ENCODE assay signal across 20 cellular contexts in the genomic region with DNA sequence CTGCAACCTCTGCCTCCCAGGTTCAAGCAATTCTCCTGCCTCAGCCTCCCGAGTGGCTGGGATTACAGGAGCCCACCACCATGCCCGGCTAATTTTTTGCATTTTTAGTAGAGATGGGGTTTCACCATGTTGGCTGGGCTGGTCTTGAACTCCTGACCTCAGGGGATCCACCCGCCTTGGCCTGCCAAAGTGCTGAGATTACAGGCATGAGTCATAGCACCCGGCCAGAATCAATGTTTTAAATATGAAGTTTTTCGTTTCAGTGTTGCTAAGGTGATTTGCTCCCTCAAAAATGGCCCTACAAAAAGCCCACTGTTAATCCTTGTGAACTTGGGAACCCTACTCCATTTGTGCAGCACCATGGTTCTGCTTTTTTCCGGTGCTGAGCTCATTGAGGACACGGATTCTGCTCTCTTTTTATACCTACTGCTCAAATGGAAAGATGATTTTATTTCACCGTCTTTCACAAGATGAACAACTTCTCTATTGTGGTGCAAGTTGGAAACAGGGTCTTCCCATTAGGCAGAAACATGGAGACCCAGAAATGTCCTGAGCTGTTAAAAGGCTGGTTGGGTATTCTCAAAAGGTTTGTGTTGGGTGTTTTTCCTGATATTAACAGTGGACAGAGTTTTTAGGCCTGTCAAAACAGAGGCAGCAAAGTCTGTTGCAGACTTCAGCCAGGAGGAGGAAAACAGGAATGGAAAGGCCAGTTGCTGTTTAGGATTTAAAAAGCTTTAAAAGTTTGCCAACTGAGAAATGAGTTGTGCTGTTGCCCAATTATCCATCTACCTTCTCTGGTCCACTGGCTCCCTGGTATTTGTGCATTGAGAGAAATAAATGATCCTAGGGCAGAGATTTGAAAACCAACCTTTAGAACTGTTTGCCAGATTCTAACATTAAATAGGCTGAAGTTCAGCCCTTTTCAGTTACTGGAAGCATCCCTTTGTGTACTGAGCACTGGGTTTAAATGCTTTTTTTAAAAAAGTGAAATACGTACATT.
DNase-seq lines count a peak whose midpoint lies in the region; ATAC-seq and TF ChIP-seq lines count a peak whose summit lies in the region.
"Had no signal": no experiment of that assay in that cellular context is flagged by ENCODE, and none has a peak within 500 bp of the region (broad histone marks: within the 10 kb centered on the region; RNA-seq: fewer than 3 reads in every experiment).

No MANE protein-coding gene starts in this region.

- WGBS in prostate gland, result 52% methylated on average over 9 of the region's 9 CpGs

- no peak overlapping the region for H3K27ac ChIP-seq in left lung
- no peak overlapping the region for H3K27ac ChIP-seq in prostate gland
- H3K27ac ChIP-seq: colonic mucosa, hepatocyte, parathyroid adenoma, vagina had no signal

- no peak for TF ChIP-seq CTCF in left lung (IDR thresholded peaks at IDR 0.05)
- TF ChIP-seq CTCF in prostate gland (IDR thresholded peaks at IDR 0.05), result no peak

- no peak for TF ChIP-seq POLR2A in prostate gland (IDR thresholded peaks at IDR 0.05)

- H3K27me3 ChIP-seq in left lung, result no peaks in the 10 kb centered on the region
- no peaks in the 10 kb centered on the region for H3K27me3 ChIP-seq in prostate gland (replicated peaks; ENCODE audit: insufficient read depth)
- H3K27me3 ChIP-seq: colonic mucosa, hepatocyte, vagina had no signal

- H3K4me3 ChIP-seq in left lung, result no peak overlapping the region
- H3K4me3 ChIP-seq in prostate gland, result no peak overlapping the region
- H3K4me3 ChIP-seq: colonic mucosa, GM23338, hepatocyte, vagina had no signal

- ATAC-seq in left lung, result no peak
- ATAC-seq: GM23338; naive thymus-derived CD8-positive, alpha-beta T cell; T-helper 17 cell had no signal

- 0 out of 2 replicates have a peak, but pooled peaks have one; percentile 4 for TF ChIP-seq RAD21 in Ishikawa (IDR thresholded peaks at IDR 0.05; ENCODE audit: low read depth)

- peaks cover 0 to 9% of the 10 kb centered on the region in 2 donors for H3K9me3 ChIP-seq in left lung
- H3K9me3 ChIP-seq in prostate gland, result no peaks in the 10 kb centered on the region
- H3K9me3 ChIP-seq: colonic mucosa, vagina had no signal

- peak; percentile 81 for DNase-seq in astrocyte of the hippocampus (ENCODE audit: low read depth, low spot score)
- DNase-seq in fibroblast of peridontal ligament (ENCODE audit: extremely low read depth), result peak; percentile 22
- DNase-seq in medulla oblongata (ENCODE audit: extremely low spot score), result peak; percentile 13
- no peak for DNase-seq in inferior parietal cortex (ENCODE audit: extremely low spot score)
- DNase-seq in left lung, result no peak
- no peak for DNase-seq in prostate gland (ENCODE audit: low spot score)
- DNase-seq in iPS-NIHi7 (ENCODE audit: extremely low spot score), result no peak
- DNase-seq: ACHN; activated CD4-positive, alpha-beta T cell treated with anti-CD3 and anti-CD28 coated beads, Interleukin-2, amount 50 U/mL, for 1 hour; colonic mucosa; foreskin fibroblast; naive thymus-derived CD8-positive, alpha-beta T cell; NCI-H2081 treated with DMSO at 0.1 percent for 48 hours; NCI-H524 treated with DMSO at 0.1 percent for 48 hours; T-helper 17 cell had no signal

- no peaks in the 10 kb centered on the region for H3K4me1 ChIP-seq in left lung
- no peaks in the 10 kb centered on the region for H3K4me1 ChIP-seq in prostate gland (replicated peaks)
- H3K4me1 ChIP-seq: colonic mucosa, parathyroid adenoma had no signal

- intact Hi-C loops in left lung (cut with DNase I) (no loop called here), prostate gland (cut with DNase I) (no loop called here)

- peak; percentile 60; the same call in 1 of the 2 replicates for TF ChIP-seq EP300 in Ishikawa (IDR thresholded peaks at IDR 0.05; ENCODE audit: borderline replicate concordance)

- H3K36me3 ChIP-seq in left lung, result no peaks in the 10 kb centered on the region
- no peaks in the 10 kb centered on the region for H3K36me3 ChIP-seq in prostate gland
- H3K36me3 ChIP-seq: colonic mucosa, vagina had no signal

TF ChIP-seq in Ishikawa, 13 proteins besides CTCF, POLR2A, EP300 and RAD21:
- TF ChIP-seq CEBPB (IDR thresholded peaks at IDR 0.05), result peak; percentile 88
- TF ChIP-seq ZBTB7A (IDR thresholded peaks at IDR 0.05; ENCODE audit: low read depth), result no peak
- TF ChIP-seq NFIC (IDR thresholded peaks at IDR 0.05), result peak; percentile 76
- TF ChIP-seq TCF12 (IDR thresholded peaks at IDR 0.05; ENCODE audit: low read depth), result peak; percentile 70
- peak; percentile 58; the same call in 1 of the 2 replicates for TF ChIP-seq FOXM1 (IDR thresholded peaks at IDR 0.05; ENCODE audit: borderline replicate concordance, low read depth)
- TF ChIP-seq CREB1 (IDR thresholded peaks at IDR 0.05; ENCODE audit: low read depth), result no peak
- peak; percentile 83 for TF ChIP-seq TEAD4 (IDR thresholded peaks at IDR 0.05)
- TF ChIP-seq TAF1 (IDR thresholded peaks at IDR 0.05; ENCODE audit: low read depth), result no peak

Comparison
In these comparisons a context has a peak if more than half of its experiments do, and no peak if none do; other contexts are left out.
1. DNase-seq: peak in astrocyte of the hippocampus (single experiment), fibroblast of peridontal ligament (single experiment) and medulla oblongata (single experiment); none in inferior parietal cortex (single experiment), left lung (0 of 2), prostate gland (single experiment) and iPS-NIHi7 (single experiment).